Comparison of ENCODE assay signal across 4 cellular contexts in genomic region chr22:22769434-22770279, GRCh38.
"Had no signal": no experiment of that assay in that cellular context is flagged by ENCODE, and none has a peak within 500 bp of the region (broad histone marks: within the 10 kb centered on the region; RNA-seq: fewer than 3 reads in every experiment).

No MANE protein-coding gene starts in this region.

- H3K27me3 ChIP-seq: body of pancreas had no signal

- H3K4me3 ChIP-seq: body of pancreas, left ventricle myocardium inferior, smooth muscle cell had no signal

- DNase-seq: foreskin keratinocyte, left ventricle myocardium inferior had no signal

- H3K36me3 ChIP-seq: left ventricle myocardium inferior had no signal

- H3K9me3 ChIP-seq: body of pancreas had no signal

- H3K4me1 ChIP-seq: body of pancreas, foreskin keratinocyte, left ventricle myocardium inferior had no signal

- H3K27ac ChIP-seq: body of pancreas, foreskin keratinocyte, left ventricle myocardium inferior had no signal
